Comparison of ENCODE assay signal across 14 cellular contexts in genomic region chr1:94603663-94604062, GRCh38.
DNase-seq lines count a peak whose midpoint lies in the region; ATAC-seq, FAIRE-seq and TF ChIP-seq lines count a peak whose summit lies in the region.
"Had no signal": no experiment of that assay in that cellular context is flagged by ENCODE, and none has a peak within 500 bp of the region (broad histone marks: within the 10 kb centered on the region; RNA-seq: fewer than 3 reads in every experiment).

No MANE protein-coding gene starts in this region.

- H3K9me2 ChIP-seq in HCT116 (ENCODE audit: insufficient read depth) = no peaks in the 10 kb centered on the region

- H3K27me3 ChIP-seq in Caco-2 (replicated peaks; ENCODE audit: control insufficient read depth, insufficient read depth, low read length) (no peaks in the 10 kb centered on the region), HCT116 (ENCODE audit: insufficient read depth, low read length) (no peaks in the 10 kb centered on the region), astrocyte (ENCODE audit: insufficient read depth, low read length) (peaks cover 2% of the 10 kb centered on the region)

- RAD21 ChIA-PET in HCT116 (lab: Charles Lee; ENCODE audit: low non-redundant PET in 1 of 2, low total read pairs in 2 of 2, uncharacterized antibody in 2 of 2, unreplicated experiment in 2 of 2) = no interaction called here

- intact Hi-C loops in Caco-2 (cut with micrococcal nuclease; ENCODE audit: unreplicated experiment) (loop anchor here (2.0 to 5.0 kb wide), 3 partner anchors 13 to 199 kb away; no protein-coding TSS in a partner anchor), HCT116 (cut with micrococcal nuclease) (no loop called here)

- H3K27me3 Mint-ChIP-seq in Caco-2 (ENCODE audit: insufficient read depth, unreplicated experiment) = no peaks in the 10 kb centered on the region
- no peaks in the 10 kb centered on the region for H3K27me3 Mint-ChIP-seq in astrocyte (ENCODE audit: low read depth, unreplicated experiment)
- H3K27me3 Mint-ChIP-seq in progenitor cell of endocrine pancreas = peaks cover 4% of the 10 kb centered on the region
- H3K27me3 Mint-ChIP-seq in activated CD4-positive, alpha-beta T cell treated with anti-CD3 and anti-CD28 coated beads, Interleukin-2, amount 10 ng/mL, durations not matched to agents 7 days and 5 days = peaks cover 46% of the 10 kb centered on the region

- peaks cover 10% of the 10 kb centered on the region for H3K9me3 Mint-ChIP-seq in Caco-2 (ENCODE audit: unreplicated experiment)
- H3K9me3 Mint-ChIP-seq in astrocyte (ENCODE audit: unreplicated experiment) = peaks cover 5% of the 10 kb centered on the region
- H3K9me3 Mint-ChIP-seq in progenitor cell of endocrine pancreas (ENCODE audit: low read depth) = peaks cover 8% of the 10 kb centered on the region
- peaks cover 2% of the 10 kb centered on the region for H3K9me3 Mint-ChIP-seq in activated CD4-positive, alpha-beta T cell treated with anti-CD3 and anti-CD28 coated beads, Interleukin-2, amount 10 ng/mL, durations not matched to agents 7 days and 5 days

- no peak overlapping the region for H3K9ac ChIP-seq in HCT116 (ENCODE audit: low read length)
- no peak overlapping the region for H3K9ac ChIP-seq in astrocyte (ENCODE audit: low read length)
- H3K9ac ChIP-seq: GM23248 had no signal

- CTCF ChIA-PET in Caco-2 (lab: Charles Lee) = no interaction called here
- CTCF ChIA-PET in HCT116 (lab: Charles Lee) = no interaction called here
- CTCF ChIA-PET in activated CD4-positive, alpha-beta T cell treated with anti-CD3 and anti-CD28 coated beads, Interleukin-2, amount 10 ng/mL, durations not matched to agents 7 days and 5 days (lab: Charles Lee) = interaction anchor here (0.8 kb wide), 1 partner anchor 48 kb away, joined by 3 read pairs; no protein-coding TSS in a partner anchor

- H3K36me3 ChIP-seq in Caco-2 (ENCODE audit: control insufficient read depth, insufficient read depth, low read length) (no peaks in the 10 kb centered on the region), HCT116 (ENCODE audit: control insufficient read depth in 1 of 2, insufficient read depth in 2 of 2, low read length in 2 of 2) (no peaks in the 10 kb centered on the region), astrocyte (ENCODE audit: insufficient read depth, low read length) (no peaks in the 10 kb centered on the region)

- POLR2A ChIA-PET in Caco-2 (lab: Charles Lee) = no interaction called here
- POLR2A ChIA-PET in HCT116 (lab: Charles Lee) = no interaction called here
- POLR2A ChIA-PET in activated CD4-positive, alpha-beta T cell treated with anti-CD3 and anti-CD28 coated beads, Interleukin-2, amount 10 ng/mL, durations not matched to agents 7 days and 5 days (lab: Charles Lee) = no interaction called here

- ATAC-seq in HCT116 (no peak), GM18858 (IDR thresholded peaks at IDR 0.05; ENCODE audit: unreplicated experiment) (no peak)

- H3K4me3 ChIP-seq in Caco-2 (ENCODE audit: low read depth, low read length) (no peak overlapping the region), HCT116 (replicated peaks in 1 of 2; ENCODE audit: low read depth in 1 of 2, low read length in 2 of 2) (no peak overlapping the region), astrocyte (ENCODE audit: insufficient read depth, low read depth, low read length) (no peak overlapping the region)
- H3K4me3 ChIP-seq: GM23248 had no signal

- no peak for TF ChIP-seq POLR2A in HCT116 (IDR thresholded peaks at IDR 0.05; ENCODE audit: borderline replicate concordance, extremely low read depth, insufficient read depth, insufficient read length)

- H3K27ac Mint-ChIP-seq in Caco-2 (ENCODE audit: unreplicated experiment) (peak overlapping the region; percentile 84), astrocyte (ENCODE audit: unreplicated experiment) (no peak overlapping the region), progenitor cell of endocrine pancreas (peak overlapping the region; percentile 71)
- no peak overlapping the region for H3K27ac Mint-ChIP-seq in activated CD4-positive, alpha-beta T cell treated with anti-CD3 and anti-CD28 coated beads, Interleukin-2, amount 10 ng/mL, durations not matched to agents 7 days and 5 days
- H3K27ac Mint-ChIP-seq: B cell; CD4-positive, alpha-beta memory T cell had no signal

- no TSS peak for BruUV-seq in Caco-2 (replicated peaks; lab: Mats Ljungman, UMichigan)
- BruUV-seq in HCT116 (replicated peaks; lab: Mats Ljungman, UMichigan) = no TSS peak

- H3K79me2 ChIP-seq in HCT116 (ENCODE audit: insufficient read depth, low read length) (no peaks in the 10 kb centered on the region), astrocyte (ENCODE audit: insufficient read depth, low read length) (no peaks in the 10 kb centered on the region)

- H3K36me3 Mint-ChIP-seq in Caco-2 (ENCODE audit: insufficient read depth, unreplicated experiment) = peaks cover 13% of the 10 kb centered on the region
- no peaks in the 10 kb centered on the region for H3K36me3 Mint-ChIP-seq in astrocyte (ENCODE audit: low read depth, unreplicated experiment)
- no peaks in the 10 kb centered on the region for H3K36me3 Mint-ChIP-seq in progenitor cell of endocrine pancreas (ENCODE audit: insufficient read depth)
- H3K36me3 Mint-ChIP-seq in activated CD4-positive, alpha-beta T cell treated with anti-CD3 and anti-CD28 coated beads, Interleukin-2, amount 10 ng/mL, durations not matched to agents 7 days and 5 days (ENCODE audit: low read depth) = no peaks in the 10 kb centered on the region
- H3K36me3 Mint-ChIP-seq: CD4-positive, alpha-beta memory T cell had no signal

- H4K20me1 ChIP-seq in HCT116 (ENCODE audit: insufficient read depth) = no peaks in the 10 kb centered on the region
- no peaks in the 10 kb centered on the region for H4K20me1 ChIP-seq in astrocyte (ENCODE audit: insufficient read depth, low read length)

- H3K4me2 ChIP-seq in HCT116 (ENCODE audit: low read length) (no peak overlapping the region), astrocyte (ENCODE audit: low read length) (no peak overlapping the region)

- FAIRE-seq in astrocyte (lab: Jason Lieb, UNC) = no peak
- FAIRE-seq: A204.1, H54 had no signal

- TF ChIP-seq RAD21 in HCT116 (IDR thresholded peaks at IDR 0.05; ENCODE audit: low read depth) = no peak

- DNase-seq in Caco-2 (no peak), HCT116 (ENCODE audit: low read depth, low spot score) (no peak), astrocyte (ENCODE audit: low read depth) (no peak), progenitor cell of endocrine pancreas (ENCODE audit: low spot score, unreplicated experiment) (no peak), cerebellar cortex (ENCODE audit: low spot score) (no peak)
- no peak for DNase-seq in activated CD4-positive, alpha-beta T cell treated with anti-CD3 and anti-CD28 coated beads, Interleukin-2, amount 10 ng/mL, durations not matched to agents 7 days and 5 days
- DNase-seq: CD4-positive, alpha-beta memory T cell; GF-D8; GM23248 had no signal

- H2AFZ ChIP-seq in HCT116 (ENCODE audit: low read depth, low read length, poor library complexity, severe bottlenecking) (peak overlapping the region; percentile 49), astrocyte (ENCODE audit: low read depth, low read length) (no peak overlapping the region)
- H2AFZ ChIP-seq: GM23248 had no signal

- TF ChIP-seq CTCF in Caco-2 (IDR thresholded peaks at IDR 0.05; ENCODE audit: insufficient read depth in 1 of 2, low read depth in 1 of 2, low read length in 1 of 2, severe bottlenecking in 1 of 2, unreplicated experiment in 1 of 2) (no peak), HCT116 (IDR thresholded peaks at IDR 0.05 in 2 of 3, conservative IDR thresholded peaks at IDR 0.05 in 1 of 3; ENCODE audit: borderline replicate concordance in 1 of 3, insufficient read depth in 1 of 3, low read depth in 2 of 3, low read length in 2 of 3) (no peak), astrocyte (IDR thresholded peaks at IDR 0.05; ENCODE audit: insufficient read depth, low read depth, low read length) (no peak), progenitor cell of endocrine pancreas (IDR thresholded peaks at IDR 0.05; ENCODE audit: unreplicated experiment) (no peak)

- H3K27ac ChIP-seq in HCT116 (ENCODE audit: low read depth, low read length) (no peak overlapping the region), astrocyte (ENCODE audit: low read depth, low read length) (no peak overlapping the region)
- H3K27ac ChIP-seq: C4-2B, GM23248 had no signal

- H3K9me3 ChIP-seq in Caco-2 (no peaks in the 10 kb centered on the region), HCT116 (ENCODE audit: control insufficient read depth in 1 of 2, insufficient read depth in 1 of 2, low read depth in 1 of 2, low read length in 2 of 2) (no peaks in the 10 kb centered on the region), astrocyte (ENCODE audit: insufficient read depth, low read depth, low read length) (no peaks in the 10 kb centered on the region)

- H3K4me1 Mint-ChIP-seq in Caco-2 (ENCODE audit: low read depth, unreplicated experiment) (peaks cover 58% of the 10 kb centered on the region), astrocyte (ENCODE audit: low read depth, unreplicated experiment) (peaks cover 5% of the 10 kb centered on the region), progenitor cell of endocrine pancreas (ENCODE audit: low read depth) (peaks cover 39% of the 10 kb centered on the region)
- peaks cover 22% of the 10 kb centered on the region for H3K4me1 Mint-ChIP-seq in activated CD4-positive, alpha-beta T cell treated with anti-CD3 and anti-CD28 coated beads, Interleukin-2, amount 10 ng/mL, durations not matched to agents 7 days and 5 days

- H3K4me1 ChIP-seq in Caco-2 = peaks cover 69% of the 10 kb centered on the region
- H3K4me1 ChIP-seq in HCT116 (ENCODE audit: control insufficient read depth in 1 of 2, insufficient read depth in 2 of 2, low read length in 2 of 2) = peaks cover 26 to 81% of the 10 kb centered on the region in 2 experiments
- peaks cover 24% of the 10 kb centered on the region for H3K4me1 ChIP-seq in astrocyte (ENCODE audit: insufficient read depth, low read length)

- no peak overlapping the region for H3K4me3 Mint-ChIP-seq in Caco-2 (ENCODE audit: unreplicated experiment)
- H3K4me3 Mint-ChIP-seq in astrocyte (ENCODE audit: unreplicated experiment) = peak overlapping the region; percentile 60
- no peak overlapping the region for H3K4me3 Mint-ChIP-seq in progenitor cell of endocrine pancreas (ENCODE audit: low read depth)
- H3K4me3 Mint-ChIP-seq in activated CD4-positive, alpha-beta T cell treated with anti-CD3 and anti-CD28 coated beads, Interleukin-2, amount 10 ng/mL, durations not matched to agents 7 days and 5 days = no peak overlapping the region
- H3K4me3 Mint-ChIP-seq: B cell; CD4-positive, alpha-beta memory T cell had no signal

TF ChIP-seq in HCT116, 20 proteins besides CTCF, POLR2A, EP300 and RAD21 (continues in another document):
- TF ChIP-seq EGR1 (IDR thresholded peaks at IDR 0.05; ENCODE audit: low read depth) (no peak), EZH2phosphoT487 (IDR thresholded peaks at IDR 0.05; ENCODE audit: borderline replicate concordance) (no peak), SP1 (IDR thresholded peaks at IDR 0.05; ENCODE audit: low read depth) (no peak), TCF7L2 (IDR thresholded peaks at IDR 0.05; ENCODE audit: borderline replicate concordance, extremely low read depth, insufficient read depth, insufficient read length) (no peak), CEBPB (IDR thresholded peaks at IDR 0.05; ENCODE audit: low read depth) (no peak)

Comparison
In these comparisons a context has a peak if more than half of its experiments do, and no peak if none do; other contexts are left out.
1. H3K27ac Mint-ChIP-seq: peak in Caco-2 (single experiment) and progenitor cell of endocrine pancreas (single experiment); none in astrocyte (single experiment) and activated CD4-positive, alpha-beta T cell treated with anti-CD3 and anti-CD28 coated beads, Interleukin-2, amount 10 ng/mL, durations not matched to agents 7 days and 5 days (single experiment).